15 cellular contexts compared by ENCODE assay signal in the genomic region with DNA sequence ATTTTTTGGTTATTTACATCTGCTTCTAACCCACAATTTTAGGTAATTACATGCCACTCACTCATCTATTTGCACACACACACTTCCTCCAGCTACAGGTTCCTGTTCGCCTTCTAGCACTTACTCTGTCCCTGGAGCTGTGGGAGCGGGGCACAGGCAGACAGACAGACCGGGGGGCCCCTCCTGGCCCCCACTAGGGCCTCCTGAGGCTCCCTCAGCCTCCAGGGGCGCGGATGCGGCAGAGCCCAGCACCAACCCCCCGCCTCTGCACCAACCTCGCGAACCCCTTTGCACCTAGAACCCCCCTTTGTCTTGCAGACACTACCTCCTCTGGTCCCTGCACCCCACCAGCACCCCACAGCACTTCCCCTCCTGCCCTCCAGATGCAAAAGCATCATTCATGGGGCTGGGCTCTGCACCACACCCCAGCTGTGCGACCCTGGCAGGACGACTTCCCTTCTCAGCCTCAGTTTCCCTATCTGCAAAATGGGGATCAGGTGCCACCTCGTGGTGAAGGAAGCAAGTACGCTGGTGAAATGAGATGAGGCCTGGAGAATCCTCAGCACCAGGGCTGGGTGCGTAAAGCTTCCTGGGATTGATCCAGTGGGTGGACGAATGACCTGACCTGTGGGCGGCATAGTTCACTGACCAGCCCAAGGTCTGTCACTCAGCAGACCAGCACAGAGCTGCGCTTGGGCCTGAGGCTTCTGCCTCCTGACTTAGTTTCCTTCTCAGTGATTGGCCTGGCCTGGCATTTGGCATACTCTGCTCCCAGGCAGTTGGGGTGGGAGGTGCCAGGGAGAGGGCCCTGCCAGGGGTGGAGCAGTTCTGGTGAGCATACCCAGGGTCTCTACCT. TPM values are rescaled to one million over a fixed set of nuclear protein-coding genes. Genes with fewer than 3 reads are reported as not detected.
DNase-seq lines count a peak whose midpoint lies in the region; ATAC-seq, FAIRE-seq and TF ChIP-seq lines count a peak whose summit lies in the region.
"Had no signal": no experiment of that assay in that cellular context is flagged by ENCODE, and none has a peak within 500 bp of the region (broad histone marks: within the 10 kb centered on the region; RNA-seq: fewer than 3 reads in every experiment).

No MANE protein-coding gene starts in this region.

- no peak overlapping the region for H2AFZ ChIP-seq in HepG2 (ENCODE audit: low read length)

- H4K20me1 ChIP-seq in HepG2 (ENCODE audit: insufficient read depth, low read length), result no peaks in the 10 kb centered on the region

- TF ChIP-seq RAD21 in HepG2 (CRISPR knock-in tag; IDR thresholded peaks at IDR 0.05), result no peak

- H3K4me3 ChIP-seq in RWPE2 (ENCODE audit: severe bottlenecking) (no peak overlapping the region), HepG2 (replicated peaks in 1 of 3; ENCODE audit: insufficient read depth in 1 of 3, low read depth in 2 of 3, low read length in 3 of 3) (no peak overlapping the region), gastrocnemius medialis (no peak overlapping the region)

- H3K27me3 ChIP-seq in RWPE2 (ENCODE audit: insufficient read depth, poor library complexity, severe bottlenecking) (no peaks in the 10 kb centered on the region), HepG2 (ENCODE audit: control insufficient read depth in 1 of 2, insufficient read depth in 2 of 2, low read length in 2 of 2) (no peaks in the 10 kb centered on the region; a peak in 1 of 5 replicates), gastrocnemius medialis (no peaks in the 10 kb centered on the region)

- DNase-seq in AG20443 (ENCODE audit: low spot score) (peak; percentile 19), GM12891 (ENCODE audit: insufficient read length, low spot score) (peak; percentile 16), RWPE2 (ENCODE audit: low spot score) (peak; percentile 36), HepG2 (ENCODE audit: low spot score) (no peak), HuH-7.5 (ENCODE audit: low spot score) (no peak), T-helper 9 cell (no peak), gastrocnemius medialis (no peak)
- DNase-seq: cortex of kidney; nucleus accumbens; SIG-M5; stimulated activated CD4-positive, alpha-beta T cell treated with anti-CD3 and anti-CD28 coated beads, Interleukin-1b, Interleukin-23, amount 100 ng/mL, for 48 hours had no signal

- POLR2A ChIA-PET in HepG2 (lab: Yijun Ruan, JAX), result no interaction called here

- intact Hi-C loops in HepG2 (cut with micrococcal nuclease; ENCODE audit: unreplicated experiment) (no loop called here), gastrocnemius medialis (cut with DNase I; ENCODE audit: low total_unique reads) (no loop called here)

- in situ Hi-C loops in HepG2 (cut with HindIII; ENCODE audit: extremely low pct_ligation_motif_present, low pct_unique_long_range_greater_than_20kb) (no loop called here), gastrocnemius medialis (cut with MboI; ENCODE audit: low sequenced_read_pairs in 4 of 4) (no loop called here)

- no TSS peak for BruUV-seq in HepG2 (replicated peaks; lab: Mats Ljungman, UMichigan)

- H3K36me3 ChIP-seq in RWPE2 (ENCODE audit: low read depth) (no peaks in the 10 kb centered on the region), HepG2 (replicated peaks in 1 of 2; ENCODE audit: control insufficient read depth in 1 of 2, insufficient read depth in 2 of 2, low read length in 2 of 2) (no peaks in the 10 kb centered on the region), gastrocnemius medialis (no peaks in the 10 kb centered on the region)

- TF ChIP-seq EP300 in HepG2 (IDR thresholded peaks at IDR 0.05; ENCODE audit: low read depth in 2 of 2, low read length in 2 of 2) (no peak), HepG2 (CRISPR knock-in tag; IDR thresholded peaks at IDR 0.05; ENCODE audit: borderline replicate concordance) (no peak)

- no peak for FAIRE-seq in GM12891 (lab: Jason Lieb, UNC)
- FAIRE-seq in HepG2 (lab: Jason Lieb, UNC), result no peak
- FAIRE-seq: GM12892 had no signal

- no peak overlapping the region for H3K9ac ChIP-seq in HepG2 (ENCODE audit: insufficient read depth, low read depth, low read length)

- H3K4me1 ChIP-seq in RWPE2 (ENCODE audit: insufficient read depth, poor library complexity, severe bottlenecking) (no peaks in the 10 kb centered on the region), HepG2 (ENCODE audit: insufficient read depth, low read length) (peaks cover 18% of the 10 kb centered on the region), gastrocnemius medialis (peaks cover 0 to 3% of the 10 kb centered on the region in 2 donors)

- H3K79me2 ChIP-seq in HepG2 (ENCODE audit: insufficient read depth, low read length), result no peaks in the 10 kb centered on the region

- 74% methylated on average over 14 of the region's 17 CpGs for WGBS in HepG2 (ENCODE audit: low lambda C conversion rate)

- TF ChIP-seq CTCF in RWPE2 (IDR thresholded peaks at IDR 0.05; ENCODE audit: poor library complexity, severe bottlenecking), result no peak
- TF ChIP-seq CTCF in HepG2 (CRISPR knock-in tag; IDR thresholded peaks at IDR 0.05), result peak; percentile 61
- TF ChIP-seq CTCF in gastrocnemius medialis (IDR thresholded peaks at IDR 0.05 in 4 of 5, conservative IDR thresholded peaks at IDR 0.05 in 1 of 5), result no peak

- TF ChIP-seq POLR2A in GM12891 (IDR thresholded peaks at IDR 0.05; ENCODE audit: low read depth, low read length) (no peak), HepG2 (IDR thresholded peaks at IDR 0.05; ENCODE audit: insufficient read depth in 1 of 2, low read depth in 2 of 2, low read length in 2 of 2) (no peak), gastrocnemius medialis (IDR thresholded peaks at IDR 0.05) (no peak)

- no peak for ATAC-seq in RWPE2 (ENCODE audit: low read depth)
- ATAC-seq in HepG2, result peak; percentile 54
- ATAC-seq in GM21515 (IDR thresholded peaks at IDR 0.05; ENCODE audit: unreplicated experiment), result no peak
- no peak for ATAC-seq in gastrocnemius medialis
- ATAC-seq: activated CD4-positive, CD25-positive, alpha-beta regulatory T cell treated with anti-CD3 and anti-CD28 coated beads, Interleukin-2, amount 50 U/mL, for 24 hours; stimulated activated effector memory CD8-positive, alpha-beta T cell treated with anti-CD3 and anti-CD28 coated beads, Interleukin-12 subunit alpha, Interleukin-12 subunit beta, amount 100 ng/mL, for 72 hours had no signal

- H3K9me3 ChIP-seq in RWPE2 (ENCODE audit: severe bottlenecking), result no peaks in the 10 kb centered on the region
- H3K9me3 ChIP-seq in HepG2 (ENCODE audit: low read length), result peaks cover 15% of the 10 kb centered on the region
- H3K9me3 ChIP-seq in gastrocnemius medialis, result peaks cover 0 to 7% (median 0%) of the 10 kb centered on the region in 3 donors

- CTCF ChIA-PET in HepG2 (lab: Yijun Ruan, JAX; ENCODE audit: low intra/inter-chr PET ratio, low total read pairs), result no interaction called here

- no peak overlapping the region for H3K27ac ChIP-seq in RWPE2 (ENCODE audit: poor library complexity, severe bottlenecking)
- H3K27ac ChIP-seq in HepG2 (ENCODE audit: extremely low read length, insufficient read depth, low read length), result no peak overlapping the region
- H3K27ac ChIP-seq in gastrocnemius medialis, result no peak overlapping the region

- H3K4me2 ChIP-seq in HepG2 (ENCODE audit: low read depth, low read length), result no peak overlapping the region

TF ChIP-seq in GM12891, 5 proteins besides CTCF, POLR2A, EP300 and RAD21:
- TF ChIP-seq PAX5 (IDR thresholded peaks at IDR 0.05; ENCODE audit: insufficient read depth, low read length, severe bottlenecking) (no peak), POU2F2 (IDR thresholded peaks at IDR 0.05; ENCODE audit: low read depth, low read length) (no peak), SPI1 (IDR thresholded peaks at IDR 0.05; ENCODE audit: low read depth, low read length) (no peak), TAF1 (IDR thresholded peaks at IDR 0.05; ENCODE audit: low read depth, low read length) (no peak), POLR2AphosphoS5 (IDR thresholded peaks at IDR 0.05; ENCODE audit: low read depth, low read length) (no peak)

TF ChIP-seq in HepG2, 621 proteins besides CTCF, POLR2A, EP300 and RAD21 (continues in another document):
- no peak for TF ChIP-seq ZNF20 (CRISPR knock-in tag; IDR thresholded peaks at IDR 0.05)

RNA-seq across cellular contexts. Expression of a gene that starts 37.9 kb away (rescaled TPM):
- polyA plus RNA-seq in GM12891 (2012; ENCODE audit: low read depth, missing spikeins), result 0.44 TPM
- 0.13 and 0.18 TPM in 2 replicates for total RNA-seq in HepG2 (2016; rRNA removed; fragmentation: Illumina TruSeq; extraction: Trizol)
- 0.10 TPM in 1 of 2 replicates, not detected in the other for total RNA-seq in HepG2 (2016; cell fraction: cytosol; rRNA removed; fragmentation: Illumina TruSeq; extraction: Trizol; ENCODE audit: low read depth)
- total RNA-seq in HepG2 (2016; cell fraction: insoluble cytoplasmic fraction; rRNA removed; fragmentation: Illumina TruSeq; extraction: Trizol), result 0.21 and 0.28 TPM in 2 replicates
- total RNA-seq in HepG2 (2016; cell fraction: membrane; rRNA removed; fragmentation: Illumina TruSeq; extraction: Trizol), result 0.10 and 0.12 TPM in 2 replicates
- 0.13 and 0.19 TPM in 2 replicates for total RNA-seq in HepG2 (2016; cell fraction: nucleus; rRNA removed; fragmentation: Illumina TruSeq; extraction: Trizol)
- polyA plus RNA-seq in HepG2 (2011; rRNA removed), result 0.13 and 1.5 TPM in 2 replicates
- 0.32 and 1.0 TPM in 2 replicates for polyA plus RNA-seq in HepG2 (2011; cell fraction: cytosol; rRNA removed)
- 0.48 and 1.6 TPM in 2 replicates for polyA plus RNA-seq in HepG2 (2011; cell fraction: nucleus; rRNA removed)
- polyA plus RNA-seq in HepG2 (2012), result 0.28 and 1.0 TPM in 2 replicates
- 0.03 and 0.05 TPM in 2 replicates for polyA plus RNA-seq in HepG2 (2016; cell fraction: cytosol; fragmentation: Illumina TruSeq; extraction: Trizol; ENCODE audit: low read depth)
- polyA plus RNA-seq in HepG2 (2016; cell fraction: insoluble cytoplasmic fraction; fragmentation: Illumina TruSeq; extraction: Trizol; ENCODE audit: low read depth), result 0.22 and 0.29 TPM in 2 replicates
- polyA plus RNA-seq in HepG2 (2016; cell fraction: membrane; fragmentation: Illumina TruSeq; extraction: Trizol; ENCODE audit: low read depth), result 0.09 and 0.12 TPM in 2 replicates
- polyA plus RNA-seq in HepG2 (2016; cell fraction: nucleus; fragmentation: Illumina TruSeq; extraction: Trizol; ENCODE audit: insufficient read depth, low read depth), result 0.27 and 0.31 TPM in 2 replicates
- 0.21 and 0.50 TPM in 2 replicates for polyA minus RNA-seq in HepG2 (2011; rRNA and poly(A)+ RNA removed; ENCODE audit: low replicate concordance)
- polyA minus RNA-seq in HepG2 (2011; cell fraction: cytosol; rRNA and poly(A)+ RNA removed), result 0.18 and 1.1 TPM in 2 replicates
- 0.13 and 0.50 TPM in 2 replicates for polyA minus RNA-seq in HepG2 (2011; cell fraction: nucleus; rRNA and poly(A)+ RNA removed)
- 1 to 10 TPM in 1 of 4 donors, under 1 TPM in 3; 0.12 to 1.0 (median 0.46) TPM for total RNA-seq in gastrocnemius medialis

Comparison
In these comparisons a context has a peak if more than half of its experiments do, and no peak if none do; other contexts are left out.
1. DNase-seq: peak in AG20443 (single experiment), GM12891 (single experiment) and RWPE2 (single experiment); none in HepG2 (single experiment), HuH-7.5 (single experiment), T-helper 9 cell (single experiment) and gastrocnemius medialis (0 of 2).